Comparison of ENCODE assay signal across 8 cellular contexts in genomic region chr11:65817312-65817814, GRCh38. TPM values are rescaled to one million over a fixed set of nuclear protein-coding genes. Genes with fewer than 3 reads are reported as not detected.
DNase-seq lines count a peak whose midpoint lies in the region; ATAC-seq, FAIRE-seq and TF ChIP-seq lines count a peak whose summit lies in the region.

No MANE protein-coding gene starts in this region.

- no peak for TF ChIP-seq RAD21 in A549 (conservative IDR thresholded peaks at IDR 0.05 in 1 of 2, IDR thresholded peaks at IDR 0.05 in 1 of 2)

- peak overlapping the region; percentile 34 to 90 (median 82) for H3K27ac Mint-ChIP-seq in brain
- peak overlapping the region; percentile 90 for H3K27ac Mint-ChIP-seq in mesothelial cell of epicardium

- H3K4me3 Mint-ChIP-seq in brain (peak overlapping the region; percentile 84 to 92 (median 89)), mesothelial cell of epicardium (peak overlapping the region; percentile 67)

- H3K27me3 Mint-ChIP-seq in brain (peaks cover 6% of the 10 kb centered on the region), mesothelial cell of epicardium (ENCODE audit: low read depth) (no peaks in the 10 kb centered on the region)

- no peak for TF ChIP-seq CTCF in A549 (IDR thresholded peaks at IDR 0.05)
- no peak for TF ChIP-seq CTCF in HFF-Myc (IDR thresholded peaks at IDR 0.05; ENCODE audit: low read depth, low read length, missing control alignments)
- no peak for TF ChIP-seq CTCF in brain (conservative IDR thresholded peaks at IDR 0.05)
- no peak for TF ChIP-seq CTCF in mesothelial cell of epicardium (IDR thresholded peaks at IDR 0.05; ENCODE audit: unreplicated experiment)

- no peak for ATAC-seq in A549
- ATAC-seq in HG03280 (IDR thresholded peaks at IDR 0.05; ENCODE audit: unreplicated experiment) = no peak

- H3K4me3 ChIP-seq in A549 (peak overlapping the region; percentile 57), HFF-Myc (replicated peaks; ENCODE audit: low read depth, low read length) (peak overlapping the region; percentile 45)

- CTCF ChIA-PET in A549 (lab: Yijun Ruan, JAX) = interaction anchor here (0.5 to 14.1 kb wide), 25 partner anchors 9 to 184 kb away, joined by 3 to 222 read pairs (median 8); partner anchors contain the start of genes AP5B1, FIBP, KAT5 and OVOL1

- H3K4me2 ChIP-seq in A549 = peak overlapping the region; percentile 79

- H3K27ac ChIP-seq in A549 = peak overlapping the region; percentile 82 to 89

- H3K9me3 Mint-ChIP-seq in brain (no peaks in the 10 kb centered on the region), mesothelial cell of epicardium (no peaks in the 10 kb centered on the region)

- H3K36me3 Mint-ChIP-seq in brain (peaks cover 5% of the 10 kb centered on the region), mesothelial cell of epicardium (no peaks in the 10 kb centered on the region)

- no peak for TF ChIP-seq POLR2A in A549 (IDR thresholded peaks at IDR 0.05; ENCODE audit: low read length)

- H3K9me3 ChIP-seq in A549 = no peaks in the 10 kb centered on the region

- peaks cover 6% of the 10 kb centered on the region; the same call in 1 of the 3 replicates for H3K4me1 ChIP-seq in A549

- H3K4me1 Mint-ChIP-seq in brain (peaks cover 23% of the 10 kb centered on the region), mesothelial cell of epicardium (peaks cover 18% of the 10 kb centered on the region)

- DNase-seq in A549 (ENCODE audit: low read depth in 1 of 2, low spot score in 1 of 2) (no peak), HFF-Myc (ENCODE audit: extremely low read depth, low read depth) (no peak), mesothelial cell of epicardium (ENCODE audit: low spot score in 2 of 2, unreplicated experiment in 2 of 2) (no peak), NCI-H345 treated with DMSO at 0.1 percent for 48 hours (lab: John Stamatoyannopoulos, UW; ENCODE audit: unreplicated experiment) (no peak), dedifferentiated amniotic fluid mesenchymal stem cell (ENCODE audit: extremely low spot score) (no peak), NCI-H774 (lab: John Stamatoyannopoulos, UW) (no peak)

- 56% methylated on average over 5 of the region's 5 CpGs for WGBS in A549 (ENCODE audit: missing lambda C conversion rate)

- no peak for TF ChIP-seq EP300 in A549 (IDR thresholded peaks at IDR 0.05)

- POLR2A ChIA-PET in A549 (lab: Yijun Ruan, JAX) = interaction anchor here (1.0 to 1.8 kb wide), 6 partner anchors 35 to 105 kb away, joined by 3 to 18 read pairs (median 4); partner anchors contain the start of genes CFL1, KAT5 and RNASEH2C

- no peak for FAIRE-seq in A549 (lab: Jason Lieb, UNC)

TF ChIP-seq in A549, 52 proteins besides CTCF, POLR2A, EP300 and RAD21:
- TF ChIP-seq HDAC2 (IDR thresholded peaks at IDR 0.05) (no peak), FOSL2 (IDR thresholded peaks at IDR 0.05) (no peak), FOSL2 (CRISPR knock-in tag; IDR thresholded peaks at IDR 0.05) (no peak), E2F6 (IDR thresholded peaks at IDR 0.05; ENCODE audit: borderline replicate concordance, low read depth) (no peak), GATA3 (IDR thresholded peaks at IDR 0.05; ENCODE audit: borderline replicate concordance) (no peak), HOXB13 (CRISPR knock-in tag; IDR thresholded peaks at IDR 0.05; ENCODE audit: low read depth) (no peak), PHF8 (IDR thresholded peaks at IDR 0.05; ENCODE audit: borderline replicate concordance, low read depth) (no peak; the same call in 1 of the 2 replicates), HOXB5 (CRISPR knock-in tag; IDR thresholded peaks at IDR 0.05) (no peak)
TF ChIP-seq in A549: peak in this region for 0.

RNA-seq across cellular contexts. Expression of gene SNX32, which starts 16.4 kb away (rescaled TPM):
- not detected in 2 replicates for polyA plus RNA-seq in A549 (2011; rRNA removed)
- not detected in 2 replicates for polyA plus RNA-seq in A549 (2012; cell fraction: cytosol; rRNA removed)
- not detected in 2 replicates for polyA plus RNA-seq in A549 (2012; cell fraction: nucleus; rRNA removed)
- polyA plus RNA-seq in A549 (2017; fragmentation: RNase III; extraction: RNeasy Plus Mini Kit Qiagen cat#74134 plus additional on column Dnase treatment) = 0.04 to 0.08 TPM (median 0.05 TPM) in 3 replicates
- polyA minus RNA-seq in A549 (2011; rRNA and poly(A)+ RNA removed) = not detected in 2 replicates
- polyA plus RNA-seq in brain (ENCODE audit: insufficient read depth, low read depth, low replicate concordance) = 3.6 TPM
- 6.8 to 10.7 TPM (median 7.5 TPM) in 3 replicates for total RNA-seq in mesothelial cell of epicardium

RNA-seq across cellular contexts. Expression of gene OVOL1, which starts 30.5 kb away (rescaled TPM):
- polyA plus RNA-seq in A549 (2011; rRNA removed) (not detected in 2 replicates), A549 (2017; fragmentation: RNase III; extraction: RNeasy Plus Mini Kit Qiagen cat#74134 plus additional on column Dnase treatment) (not detected in 3 replicates), brain (ENCODE audit: insufficient read depth, low read depth, low replicate concordance) (0.10 TPM)
- polyA plus RNA-seq in A549 (2012; cell fraction: cytosol; rRNA removed) = 0.01 TPM in 1 of 2 replicates, not detected in the other
- polyA plus RNA-seq in A549 (2012; cell fraction: nucleus; rRNA removed) = 0.04 and 0.07 TPM in 2 replicates
- not detected in 2 replicates for polyA minus RNA-seq in A549 (2011; rRNA and poly(A)+ RNA removed)
- 3.9 to 4.7 TPM (median 4.3 TPM) in 3 replicates for total RNA-seq in mesothelial cell of epicardium

RNA-seq across cellular contexts. Expression of gene AP5B1, which starts 36.6 kb away (rescaled TPM):
- polyA plus RNA-seq in A549 (2011; rRNA removed) (5.2 and 5.8 TPM in 2 replicates), A549 (2017; fragmentation: RNase III; extraction: RNeasy Plus Mini Kit Qiagen cat#74134 plus additional on column Dnase treatment) (9.0 to 10.2 TPM (median 9.2 TPM) in 3 replicates), brain (ENCODE audit: insufficient read depth, low read depth, low replicate concordance) (1.7 TPM)
- polyA plus RNA-seq in A549 (2012; cell fraction: cytosol; rRNA removed) = 6.8 and 10.8 TPM in 2 replicates
- 12.7 and 19.9 TPM in 2 replicates for polyA plus RNA-seq in A549 (2012; cell fraction: nucleus; rRNA removed)
- polyA minus RNA-seq in A549 (2011; rRNA and poly(A)+ RNA removed) = 8.4 and 9.3 TPM in 2 replicates
- total RNA-seq in mesothelial cell of epicardium = 23.3 to 24.9 TPM (median 24.3 TPM) in 3 replicates

RNA-seq across cellular contexts. Expression of gene CFL1, which starts 40.6 kb away (rescaled TPM):
- polyA plus RNA-seq in A549 (2011; rRNA removed) = 1,346 and 1,591 TPM in 2 replicates
- polyA plus RNA-seq in A549 (2012; cell fraction: cytosol; rRNA removed) = 3,148 and 3,959 TPM in 2 replicates
- polyA plus RNA-seq in A549 (2012; cell fraction: nucleus; rRNA removed) = 2,297 and 3,054 TPM in 2 replicates
- 1,780 to 1,825 TPM (median 1,795 TPM) in 3 replicates for polyA plus RNA-seq in A549 (2017; fragmentation: RNase III; extraction: RNeasy Plus Mini Kit Qiagen cat#74134 plus additional on column Dnase treatment)
- polyA minus RNA-seq in A549 (2011; rRNA and poly(A)+ RNA removed) = 1,636 and 1,975 TPM in 2 replicates
- polyA plus RNA-seq in brain (ENCODE audit: insufficient read depth, low read depth, low replicate concordance) = 2,437 TPM
- 730 to 758 TPM (median 736 TPM) in 3 replicates for total RNA-seq in mesothelial cell of epicardium

RNA-seq across cellular contexts. Expression of gene MUS81, which starts 42.9 kb away (rescaled TPM):
- 27.8 and 30.5 TPM in 2 replicates for polyA plus RNA-seq in A549 (2011; rRNA removed)
- polyA plus RNA-seq in A549 (2012; cell fraction: cytosol; rRNA removed) = 44.6 and 48.3 TPM in 2 replicates
- polyA plus RNA-seq in A549 (2012; cell fraction: nucleus; rRNA removed) = 170 and 216 TPM in 2 replicates
- 33.4 to 34.9 TPM (median 34.2 TPM) in 3 replicates for polyA plus RNA-seq in A549 (2017; fragmentation: RNase III; extraction: RNeasy Plus Mini Kit Qiagen cat#74134 plus additional on column Dnase treatment)
- polyA minus RNA-seq in A549 (2011; rRNA and poly(A)+ RNA removed) = 32.6 and 38.0 TPM in 2 replicates
- 41.7 TPM for polyA plus RNA-seq in brain (ENCODE audit: insufficient read depth, low read depth, low replicate concordance)
- 73.3 to 74.9 TPM (median 73.7 TPM) in 3 replicates for total RNA-seq in mesothelial cell of epicardium
